In genomic region chr22:32896951-32897350, GRCh38 we compare ENCODE assay signal across 19 cellular contexts.
"Had no signal": no experiment of that assay in that cellular context is flagged by ENCODE, and none has a peak within 500 bp of the region (broad histone marks: within the 10 kb centered on the region; RNA-seq: fewer than 3 reads in every experiment).

No MANE protein-coding gene starts in this region.

- H3K27ac ChIP-seq: coronary artery, esophagus squamous epithelium, left ventricle myocardium inferior, prostate gland, right atrium auricular region, sigmoid colon, thoracic aorta, tibial nerve had no signal

- DNase-seq: dermis blood vessel endothelial cell; effector memory CD4-positive, alpha-beta T cell; esophagus squamous epithelium; head of caudate nucleus; hippocampal formation; left cardiac atrium; left ventricle myocardium inferior; mucosa of descending colon; naive B cell; nephron progenitor cell; nucleus accumbens; sigmoid colon; stimulated activated CD4-positive, alpha-beta T cell treated with anti-CD3 and anti-CD28 coated beads, Interleukin-2, amount 100 ng/mL, for 48 hours; stimulated activated naive B cell treated with anti-CD40 and anti-IgM and Interleukin-4, amounts not matched to agents 10 μg/mL and 1 μg/mL and 100 μg/mL, for 72 hours had no signal

- H3K36me3 ChIP-seq: esophagus squamous epithelium, left ventricle myocardium inferior, prostate gland, right atrium auricular region, sigmoid colon, thoracic aorta, tibial nerve had no signal

- H3K4me3 ChIP-seq: coronary artery, esophagus squamous epithelium, left ventricle myocardium inferior, mucosa of descending colon, prostate gland, right atrium auricular region, sigmoid colon, thoracic aorta, tibial nerve had no signal

- ATAC-seq: left cardiac atrium; mucosa of descending colon; stimulated activated naive B cell treated with anti-CD40 and anti-IgM and Interleukin-4, amounts not matched to agents 10 μg/mL and 1 μg/mL and 100 μg/mL, for 72 hours had no signal

- H3K4me1 ChIP-seq: esophagus squamous epithelium, left ventricle myocardium inferior, prostate gland, right atrium auricular region, sigmoid colon, tibial nerve had no signal

- H3K27me3 ChIP-seq: right atrium auricular region, sigmoid colon, tibial nerve had no signal

- H3K9me3 ChIP-seq: esophagus squamous epithelium, left ventricle myocardium inferior, mucosa of descending colon, prostate gland, right atrium auricular region, sigmoid colon, thoracic aorta, tibial nerve had no signal
